In the genomic region with DNA sequence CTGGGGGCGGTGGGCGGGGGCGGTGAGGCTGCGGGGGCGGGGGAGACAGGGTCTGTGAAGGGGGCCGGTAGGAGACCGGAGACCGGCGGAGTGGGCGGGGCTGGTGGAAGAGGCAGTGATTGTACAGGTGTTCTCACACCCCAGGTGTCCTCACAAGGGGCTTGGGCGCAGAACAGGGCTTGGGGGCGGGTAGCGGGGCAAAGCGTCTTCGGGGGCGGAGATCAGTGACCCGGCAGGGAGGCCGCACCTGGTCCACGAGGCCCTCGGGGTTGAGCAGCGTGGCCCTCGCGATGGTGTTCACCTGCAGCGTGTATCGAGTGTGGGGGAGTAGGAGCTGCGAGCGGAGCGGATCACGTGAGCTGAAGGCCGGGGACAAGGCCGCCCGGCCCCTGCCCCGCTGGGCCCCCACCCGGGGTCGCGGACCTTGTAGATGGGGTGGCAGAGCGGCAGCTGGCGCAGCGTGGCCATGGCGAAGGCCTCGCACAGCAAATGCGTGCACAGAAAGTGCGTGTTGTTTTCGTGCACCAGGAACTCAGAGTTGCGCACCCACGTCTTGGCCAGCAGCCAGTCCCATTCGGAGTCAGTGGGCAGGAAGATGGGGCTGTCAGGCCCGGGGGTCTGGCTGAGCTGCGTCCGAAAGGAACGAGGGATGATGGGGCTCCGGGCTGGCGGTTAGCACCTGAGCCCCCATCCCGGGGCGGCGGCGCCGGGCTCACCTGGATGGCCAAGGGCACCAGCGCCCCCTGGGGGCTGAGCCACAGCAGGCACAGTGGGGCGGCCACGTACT, we compare ENCODE assay signal across 8 cellular contexts. TPM values are rescaled to one million over a fixed set of nuclear protein-coding genes. Genes with fewer than 3 reads are reported as not detected.
DNase-seq lines count a peak whose midpoint lies in the region; ATAC-seq and TF ChIP-seq lines count a peak whose summit lies in the region.

No MANE protein-coding gene starts in this region.

- DNase-seq in DMS53 treated with DMSO at 0.1 percent for 48 hours (lab: John Stamatoyannopoulos, UW; ENCODE audit: unreplicated experiment) (peak; percentile 60), LNCaP clone FGC (ENCODE audit: low read depth) (no peak), colonic mucosa (peak; percentile 75), lung (ENCODE audit: low spot score) (no peak)
- peak; percentile 72 for DNase-seq in activated CD4-positive, alpha-beta T cell treated with anti-CD3 and anti-CD28 coated beads for 1 hour
- peak; percentile 70 for DNase-seq in stimulated activated CD8-positive, alpha-beta memory T cell treated with anti-CD3 and anti-CD28 coated beads, Interleukin-4, amount 100 ng/mL, for 24 hours (ENCODE audit: low read depth)

- 14 to 15% methylated on average over 55 to 61 of the region's 61 CpGs for WGBS in lung, 2 donors

- H3K27ac ChIP-seq in colonic mucosa (no peak overlapping the region), lung (ENCODE audit: low read depth in 1 of 2, low read length in 1 of 2) (no peak overlapping the region)

- H3K27me3 ChIP-seq in colonic mucosa, result peaks cover 7% of the 10 kb centered on the region
- H3K27me3 ChIP-seq in lung (ENCODE audit: control insufficient read depth, insufficient read depth), result no peaks in the 10 kb centered on the region

- ATAC-seq in lung (ENCODE audit: insufficient read depth, low FRiP score), result peak; percentile 81
- no peak for ATAC-seq in HG03442 (IDR thresholded peaks at IDR 0.05; ENCODE audit: unreplicated experiment)
- no peak for ATAC-seq in HG03045 (IDR thresholded peaks at IDR 0.05; ENCODE audit: unreplicated experiment)

- peak; percentile 84 for TF ChIP-seq CTCF in LNCaP clone FGC (IDR thresholded peaks at IDR 0.05; ENCODE audit: control insufficient read depth, extremely low read depth, insufficient read depth)
- TF ChIP-seq CTCF in colonic mucosa (IDR thresholded peaks at IDR 0.05), result peak; percentile 73
- peak; percentile 51 for TF ChIP-seq CTCF in lung (IDR thresholded peaks at IDR 0.05; ENCODE audit: control extremely low read depth, extremely low read depth)

- intact Hi-C loops in colonic mucosa (cut with DNase I), result no loop called here

- H3K9me3 ChIP-seq in colonic mucosa, result no peaks in the 10 kb centered on the region
- peaks cover 0 to 4% of the 10 kb centered on the region in 2 donors for H3K9me3 ChIP-seq in lung (ENCODE audit: control insufficient read depth in 2 of 2, insufficient read depth in 1 of 2, low read length in 1 of 2)

- no peak overlapping the region for H3K4me3 ChIP-seq in LNCaP clone FGC (ENCODE audit: low read depth, low read length)
- peak overlapping the region; percentile 31 for H3K4me3 ChIP-seq in colonic mucosa
- H3K4me3 ChIP-seq in lung, result no peak overlapping the region

- H3K9ac ChIP-seq in colonic mucosa (ENCODE audit: low read depth in 2 of 2, low read length in 2 of 2), result no peak overlapping the region

- no peaks in the 10 kb centered on the region for H3K36me3 ChIP-seq in colonic mucosa
- H3K36me3 ChIP-seq in lung (ENCODE audit: control insufficient read depth in 2 of 2, insufficient read depth in 2 of 2, low read length in 2 of 2), result no peaks in the 10 kb centered on the region

- no peaks in the 10 kb centered on the region for H3K4me1 ChIP-seq in colonic mucosa
- peaks cover 0 to 6% of the 10 kb centered on the region in 2 donors for H3K4me1 ChIP-seq in lung (ENCODE audit: control insufficient read depth in 2 of 2, insufficient read depth in 2 of 2, low read length in 2 of 2)

RNA-seq across cellular contexts. Expression of a gene that starts 8.5 kb away (rescaled TPM):
- not detected for total RNA-seq in colonic mucosa
- total RNA-seq in lung, result under 1 TPM in 1 of 2 donors, not detected in 1; 0.12 TPM
- under 1 TPM; 0.28 to 0.68 TPM for polyA plus RNA-seq in lung

RNA-seq across cellular contexts. Expression of a gene that starts 14.0 kb away (rescaled TPM):
- total RNA-seq in colonic mucosa, result not detected
- under 1 TPM in 1 of 2 donors, not detected in 1; 0.55 TPM for total RNA-seq in lung
- under 1 TPM; 0.22 to 0.28 TPM for polyA plus RNA-seq in lung

RNA-seq across cellular contexts. Expression of a gene that starts 22.3 kb away (rescaled TPM):
- total RNA-seq in colonic mucosa, result under 1 TPM; 0.48 to 0.69 TPM
- under 1 TPM; 0.46 to 0.48 TPM for total RNA-seq in lung
- under 1 TPM in 1 of 2 donors, not detected in 1; 0.06 TPM for polyA plus RNA-seq in lung

RNA-seq across cellular contexts. Expression of a gene that starts 42.3 kb away (rescaled TPM):
- total RNA-seq in colonic mucosa (10 to 100 TPM; 19.7 to 43.6 TPM), lung (100 to 1,000 TPM; 132 to 238 TPM)
- polyA plus RNA-seq in lung, result 100 to 1,000 TPM in 1 of 2 donors, 10 to 100 TPM in 1; 93.5 to 126 TPM

RNA-seq across cellular contexts. Expression of a gene that starts 52.9 kb away (rescaled TPM):
- total RNA-seq in colonic mucosa (10 to 100 TPM; 34.0 to 38.8 TPM), lung (10 to 100 TPM; 33.9 to 76.2 TPM)
- 10 to 100 TPM; 45.4 to 46.2 TPM for polyA plus RNA-seq in lung

Comparison
In these comparisons a context has a peak if more than half of its experiments do, and no peak if none do; other contexts are left out.
1. DNase-seq: peak in DMS53 treated with DMSO at 0.1 percent for 48 hours (single experiment), activated CD4-positive, alpha-beta T cell treated with anti-CD3 and anti-CD28 coated beads for 1 hour (single experiment), colonic mucosa (single experiment) and stimulated activated CD8-positive, alpha-beta memory T cell treated with anti-CD3 and anti-CD28 coated beads, Interleukin-4, amount 100 ng/mL, for 24 hours (single experiment); none in LNCaP clone FGC (single experiment) and lung (single experiment).
2. Peak in every context shown above with its lines, with median percentiles within 50 percentile points of each other: CTCF ChIP-seq.